8 cellular contexts compared by ENCODE assay signal in the genomic region with DNA sequence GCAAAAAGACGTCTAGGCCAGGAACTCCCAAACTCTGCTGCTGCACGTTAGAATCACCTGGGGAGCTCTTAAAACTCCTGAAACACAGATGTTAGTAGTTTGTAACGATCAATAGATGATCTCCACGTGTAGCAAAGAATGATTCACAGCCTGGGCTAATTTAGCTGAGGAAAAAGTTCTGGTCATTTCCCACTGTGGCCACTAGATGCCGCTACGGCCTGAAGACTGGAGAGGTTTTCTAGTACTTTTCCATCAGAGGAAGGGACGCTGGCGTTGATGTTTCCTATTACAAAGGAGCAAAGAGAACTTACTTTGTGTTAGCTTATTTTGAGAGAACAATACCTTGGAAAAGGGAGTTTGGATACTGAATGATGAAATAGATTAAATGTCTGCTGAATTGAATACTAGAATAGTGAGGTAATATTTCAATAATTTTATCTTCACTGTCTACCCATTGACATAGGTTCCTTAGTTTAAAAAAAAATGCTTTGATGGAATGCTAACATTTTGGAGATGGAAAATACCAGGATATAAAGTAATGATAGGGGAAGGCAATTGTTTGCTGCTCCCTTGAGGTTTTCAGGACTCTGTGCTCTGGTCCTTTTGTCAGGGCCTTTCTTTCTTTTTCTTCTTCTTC.
DNase-seq lines count a peak whose midpoint lies in the region; ATAC-seq and TF ChIP-seq lines count a peak whose summit lies in the region.

No MANE protein-coding gene starts in this region.

- no peaks in the 10 kb centered on the region for H3K9me3 Mint-ChIP-seq in activated naive CD4-positive, alpha-beta T cell treated with anti-CD3 and anti-CD28 coated beads, Interleukin-2, amount 10 ng/mL, durations not matched to agents 7 days and 5 days
- H3K9me3 Mint-ChIP-seq in glutamatergic neuron (ENCODE audit: unreplicated experiment) = no peaks in the 10 kb centered on the region

- H3K4me1 Mint-ChIP-seq in activated naive CD4-positive, alpha-beta T cell treated with anti-CD3 and anti-CD28 coated beads, Interleukin-2, amount 10 ng/mL, durations not matched to agents 7 days and 5 days = peaks cover 3% of the 10 kb centered on the region
- no peaks in the 10 kb centered on the region for H3K4me1 Mint-ChIP-seq in glutamatergic neuron (ENCODE audit: low read depth, unreplicated experiment)

- H3K27ac ChIP-seq in SK-N-MC (peak overlapping the region; percentile 90), vagina (no peak overlapping the region)

- TF ChIP-seq CTCF in GM10248 (IDR thresholded peaks at IDR 0.05; ENCODE audit: control extremely low read depth, extremely low read depth, low read depth, missing control alignments) = peak; percentile 85
- peak; percentile 90 for TF ChIP-seq CTCF in glutamatergic neuron (IDR thresholded peaks at IDR 0.05; ENCODE audit: partially characterized antibody, unreplicated experiment)
- TF ChIP-seq CTCF in vagina (IDR thresholded peaks at IDR 0.05) = peak; percentile 60 to 97 (median 91)

- peak overlapping the region; percentile 65 for H3K9ac ChIP-seq in SK-N-MC (ENCODE audit: insufficient read length)

- peak overlapping the region; percentile 47 for H3K4me3 ChIP-seq in SK-N-MC
- no peak overlapping the region for H3K4me3 ChIP-seq in vagina

- no peak for TF ChIP-seq POLR2A in vagina (IDR thresholded peaks at IDR 0.05)

- peak; percentile 75 for DNase-seq in GM10248 (ENCODE audit: extremely low spot score)
- DNase-seq in NCI-H1092 (lab: John Stamatoyannopoulos, UW) = peak; percentile 40
- peak; percentile 97 for DNase-seq in SK-N-MC (ENCODE audit: low read depth, low spot score)
- DNase-seq in activated naive CD4-positive, alpha-beta T cell treated with anti-CD3 and anti-CD28 coated beads, Interleukin-2, amount 10 ng/mL, durations not matched to agents 7 days and 5 days = peak; percentile 73
- peak; percentile 84 for DNase-seq in glutamatergic neuron
- DNase-seq in posterior cingulate gyrus = peak; percentile 56 to 94 (median 82)
- DNase-seq in vagina (ENCODE audit: extremely low spot score in 2 of 2) = no peak

- no peak overlapping the region for H3K4me3 Mint-ChIP-seq in activated naive CD4-positive, alpha-beta T cell treated with anti-CD3 and anti-CD28 coated beads, Interleukin-2, amount 10 ng/mL, durations not matched to agents 7 days and 5 days
- no peak overlapping the region for H3K4me3 Mint-ChIP-seq in glutamatergic neuron (ENCODE audit: unreplicated experiment)

- no peaks in the 10 kb centered on the region for H3K36me3 Mint-ChIP-seq in activated naive CD4-positive, alpha-beta T cell treated with anti-CD3 and anti-CD28 coated beads, Interleukin-2, amount 10 ng/mL, durations not matched to agents 7 days and 5 days
- no peaks in the 10 kb centered on the region for H3K36me3 Mint-ChIP-seq in glutamatergic neuron (ENCODE audit: unreplicated experiment)

- peak; percentile 72 for ATAC-seq in HG02571 (IDR thresholded peaks at IDR 0.05; ENCODE audit: unreplicated experiment)

- H3K4me1 ChIP-seq in vagina = peaks cover 7% of the 10 kb centered on the region

- POLR2A ChIA-PET in GM10248 (lab: Yijun Ruan, JAX) = no interaction called here

- H3K27ac Mint-ChIP-seq in activated naive CD4-positive, alpha-beta T cell treated with anti-CD3 and anti-CD28 coated beads, Interleukin-2, amount 10 ng/mL, durations not matched to agents 7 days and 5 days = no peak overlapping the region
- H3K27ac Mint-ChIP-seq in glutamatergic neuron (ENCODE audit: unreplicated experiment) = no peak overlapping the region

- peaks cover 6% of the 10 kb centered on the region for H3K27me3 Mint-ChIP-seq in activated naive CD4-positive, alpha-beta T cell treated with anti-CD3 and anti-CD28 coated beads, Interleukin-2, amount 10 ng/mL, durations not matched to agents 7 days and 5 days
- H3K27me3 Mint-ChIP-seq in glutamatergic neuron (ENCODE audit: unreplicated experiment) = no peaks in the 10 kb centered on the region

- H3K9me3 ChIP-seq in SK-N-MC (ENCODE audit: low read depth, low read length) = no peaks in the 10 kb centered on the region
- no peaks in the 10 kb centered on the region for H3K9me3 ChIP-seq in vagina

- H3K36me3 ChIP-seq in SK-N-MC (ENCODE audit: insufficient read depth, low read length) (no peaks in the 10 kb centered on the region), vagina (no peaks in the 10 kb centered on the region)

- H3K27me3 ChIP-seq in vagina = no peaks in the 10 kb centered on the region

- intact Hi-C loops in posterior cingulate gyrus (cut with DNase I) = loop anchor here (2.0 to 10.0 kb wide), 4 partner anchors 123 to 733 kb away; no protein-coding TSS in a partner anchor
- intact Hi-C loops in vagina (cut with DNase I) = no loop called here

- CTCF ChIA-PET in GM10248 (lab: Yijun Ruan, JAX) = interaction anchor here (0.6 to 5.5 kb wide), 67 partner anchors 11 to 1089 kb away, joined by 3 to 56 read pairs (median 4); a partner anchor contains a TSS
- CTCF ChIA-PET in activated naive CD4-positive, alpha-beta T cell treated with anti-CD3 and anti-CD28 coated beads, Interleukin-2, amount 10 ng/mL, durations not matched to agents 7 days and 5 days (lab: Charles Lee) = interaction anchor here (0.6 to 4.5 kb wide), 24 partner anchors 8 to 868 kb away, joined by 3 to 29 read pairs (median 4); a partner anchor contains a TSS

Comparison
In these comparisons a context has a peak if more than half of its experiments do, and no peak if none do; other contexts are left out.
1. DNase-seq: peak in GM10248 (single experiment), NCI-H1092 (single experiment), SK-N-MC (single experiment), activated naive CD4-positive, alpha-beta T cell treated with anti-CD3 and anti-CD28 coated beads, Interleukin-2, amount 10 ng/mL, durations not matched to agents 7 days and 5 days (single experiment), glutamatergic neuron (single experiment) and posterior cingulate gyrus (10 of 10); none in vagina (0 of 2).
2. Peak in every context shown above with its lines, with median percentiles within 50 percentile points of each other: CTCF ChIP-seq.